ENCODE assay signal across 1 cellular context in the genomic region with DNA sequence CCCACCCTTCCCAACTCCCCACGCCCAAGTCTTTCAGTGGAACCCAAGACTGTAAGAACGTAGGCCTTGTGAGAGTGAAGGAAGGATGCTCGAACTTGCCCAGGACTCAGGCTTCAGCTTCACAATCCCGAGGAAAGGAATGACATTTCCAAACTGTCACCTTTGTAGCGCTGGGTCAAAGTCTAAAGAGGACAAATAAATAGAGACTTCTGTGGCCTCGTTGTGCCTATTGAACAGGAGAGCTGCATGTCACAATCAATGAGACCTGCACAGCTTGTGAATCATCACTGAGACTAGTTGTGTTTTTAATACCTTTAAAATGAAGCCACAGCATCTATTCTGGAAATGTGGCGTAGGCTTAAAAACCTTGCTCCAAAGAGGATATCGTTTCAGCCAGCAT.
TF ChIP-seq lines count a peak whose summit lies in the region.

No MANE protein-coding gene starts in this region.

TF ChIP-seq in HepG2, 621 proteins besides CTCF, POLR2A, EP300 and RAD21 (continued from another document and continues in another):
- TF ChIP-seq CREM (IDR thresholded peaks at IDR 0.05) (no peak), CREM (CRISPR knock-in tag; IDR thresholded peaks at IDR 0.05) (no peak), MED1 (CRISPR knock-in tag; IDR thresholded peaks at IDR 0.05) (peak; percentile 50), NKX3-1 (CRISPR knock-in tag; IDR thresholded peaks at IDR 0.05) (no peak), PHF21A (CRISPR knock-in tag; IDR thresholded peaks at IDR 0.05) (no peak), EHMT2 (IDR thresholded peaks at IDR 0.05; ENCODE audit: borderline replicate concordance, low read depth, low read length) (no peak; the same call in 1 of the 2 replicates), ESRRA (CRISPR knock-in tag; IDR thresholded peaks at IDR 0.05; ENCODE audit: low read depth) (peak; percentile 73), MIXL1 (CRISPR knock-in tag; IDR thresholded peaks at IDR 0.05) (peak; percentile 61; the same call in 1 of the 2 replicates), SP2 (CRISPR knock-in tag; IDR thresholded peaks at IDR 0.05) (no peak), KLF11 (CRISPR knock-in tag; IDR thresholded peaks at IDR 0.05) (no peak), GABPA (IDR thresholded peaks at IDR 0.05; ENCODE audit: low read depth, low read length) (no peak), GABPA (CRISPR knock-in tag; IDR thresholded peaks at IDR 0.05; ENCODE audit: low read depth) (no peak), ZNF225 (CRISPR knock-in tag; IDR thresholded peaks at IDR 0.05) (no peak), FOXC1 (CRISPR knock-in tag; IDR thresholded peaks at IDR 0.05; ENCODE audit: borderline replicate concordance) (no peak), SSRP1 (CRISPR knock-in tag; IDR thresholded peaks at IDR 0.05) (no peak; the same call in 1 of the 2 replicates), GATAD2A (CRISPR knock-in tag; IDR thresholded peaks at IDR 0.05) (peak; percentile 67), JUND (CRISPR knock-in tag; IDR thresholded peaks at IDR 0.05) (no peak), GTF3A (CRISPR knock-in tag; conservative IDR thresholded peaks at IDR 0.05) (no peak), SAP130 (CRISPR knock-in tag; IDR thresholded peaks at IDR 0.05; ENCODE audit: low read depth) (peak; percentile 55; the same call in 1 of the 2 replicates), TBX2 (CRISPR knock-in tag; IDR thresholded peaks at IDR 0.05; ENCODE audit: borderline replicate concordance) (no peak; the same call in 1 of the 2 replicates), SMYD3 (CRISPR knock-in tag; IDR thresholded peaks at IDR 0.05) (no peak), ZNF883 (CRISPR knock-in tag; IDR thresholded peaks at IDR 0.05; ENCODE audit: not compliant biosample characterization) (no peak), ZNF556 (CRISPR knock-in tag; IDR thresholded peaks at IDR 0.05; ENCODE audit: borderline replicate concordance) (no peak), POLR2AphosphoS5 (IDR thresholded peaks at IDR 0.05; ENCODE audit: low read depth, low read length) (no peak), ZNF546 (CRISPR knock-in tag; conservative IDR thresholded peaks at IDR 0.05) (no peak)
- TF ChIP-seq, protein P1, sequence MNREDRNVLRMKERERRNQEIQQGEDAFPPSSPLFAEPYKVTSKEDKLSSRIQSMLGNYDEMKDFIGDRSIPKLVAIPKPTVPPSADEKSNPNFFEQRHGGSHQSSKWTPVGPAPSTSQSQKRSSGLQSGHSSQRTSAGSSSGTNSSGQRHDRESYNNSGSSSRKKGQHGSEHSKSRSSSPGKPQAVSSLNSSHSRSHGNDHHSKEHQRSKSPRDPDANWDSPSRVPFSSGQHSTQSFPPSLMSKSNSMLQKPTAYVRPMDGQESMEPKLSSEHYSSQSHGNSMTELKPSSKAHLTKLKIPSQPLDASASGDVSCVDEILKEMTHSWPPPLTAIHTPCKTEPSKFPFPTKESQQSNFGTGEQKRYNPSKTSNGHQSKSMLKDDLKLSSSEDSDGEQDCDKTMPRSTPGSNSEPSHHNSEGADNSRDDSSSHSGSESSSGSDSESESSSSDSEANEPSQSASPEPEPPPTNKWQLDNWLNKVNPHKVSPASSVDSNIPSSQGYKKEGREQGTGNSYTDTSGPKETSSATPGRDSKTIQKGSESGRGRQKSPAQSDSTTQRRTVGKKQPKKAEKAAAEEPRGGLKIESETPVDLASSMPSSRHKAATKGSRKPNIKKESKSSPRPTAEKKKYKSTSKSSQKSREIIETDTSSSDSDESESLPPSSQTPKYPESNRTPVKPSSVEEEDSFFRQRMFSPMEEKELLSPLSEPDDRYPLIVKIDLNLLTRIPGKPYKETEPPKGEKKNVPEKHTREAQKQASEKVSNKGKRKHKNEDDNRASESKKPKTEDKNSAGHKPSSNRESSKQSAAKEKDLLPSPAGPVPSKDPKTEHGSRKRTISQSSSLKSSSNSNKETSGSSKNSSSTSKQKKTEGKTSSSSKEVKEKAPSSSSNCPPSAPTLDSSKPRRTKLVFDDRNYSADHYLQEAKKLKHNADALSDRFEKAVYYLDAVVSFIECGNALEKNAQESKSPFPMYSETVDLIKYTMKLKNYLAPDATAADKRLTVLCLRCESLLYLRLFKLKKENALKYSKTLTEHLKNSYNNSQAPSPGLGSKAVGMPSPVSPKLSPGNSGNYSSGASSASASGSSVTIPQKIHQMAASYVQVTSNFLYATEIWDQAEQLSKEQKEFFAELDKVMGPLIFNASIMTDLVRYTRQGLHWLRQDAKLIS (CRISPR knock-in tag; IDR thresholded peaks at IDR 0.05) = no peak
- TF ChIP-seq, protein P2, sequence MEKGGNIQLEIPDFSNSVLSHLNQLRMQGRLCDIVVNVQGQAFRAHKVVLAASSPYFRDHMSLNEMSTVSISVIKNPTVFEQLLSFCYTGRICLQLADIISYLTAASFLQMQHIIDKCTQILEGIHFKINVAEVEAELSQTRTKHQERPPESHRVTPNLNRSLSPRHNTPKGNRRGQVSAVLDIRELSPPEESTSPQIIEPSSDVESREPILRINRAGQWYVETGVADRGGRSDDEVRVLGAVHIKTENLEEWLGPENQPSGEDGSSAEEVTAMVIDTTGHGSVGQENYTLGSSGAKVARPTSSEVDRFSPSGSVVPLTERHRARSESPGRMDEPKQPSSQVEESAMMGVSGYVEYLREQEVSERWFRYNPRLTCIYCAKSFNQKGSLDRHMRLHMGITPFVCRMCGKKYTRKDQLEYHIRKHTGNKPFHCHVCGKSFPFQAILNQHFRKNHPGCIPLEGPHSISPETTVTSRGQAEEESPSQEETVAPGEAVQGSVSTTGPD (CRISPR knock-in tag; IDR thresholded peaks at IDR 0.05) = no peak
- TF ChIP-seq, protein P3, sequence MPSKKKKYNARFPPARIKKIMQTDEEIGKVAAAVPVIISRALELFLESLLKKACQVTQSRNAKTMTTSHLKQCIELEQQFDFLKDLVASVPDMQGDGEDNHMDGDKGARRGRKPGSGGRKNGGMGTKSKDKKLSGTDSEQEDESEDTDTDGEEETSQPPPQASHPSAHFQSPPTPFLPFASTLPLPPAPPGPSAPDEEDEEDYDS (CRISPR knock-in tag; IDR thresholded peaks at IDR 0.05) = no peak
- TF ChIP-seq, protein P4, sequence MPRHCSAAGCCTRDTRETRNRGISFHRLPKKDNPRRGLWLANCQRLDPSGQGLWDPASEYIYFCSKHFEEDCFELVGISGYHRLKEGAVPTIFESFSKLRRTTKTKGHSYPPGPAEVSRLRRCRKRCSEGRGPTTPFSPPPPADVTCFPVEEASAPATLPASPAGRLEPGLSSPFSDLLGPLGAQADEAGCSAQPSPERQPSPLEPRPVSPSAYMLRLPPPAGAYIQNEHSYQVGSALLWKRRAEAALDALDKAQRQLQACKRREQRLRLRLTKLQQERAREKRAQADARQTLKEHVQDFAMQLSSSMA (CRISPR knock-in tag; IDR thresholded peaks at IDR 0.05) = no peak
- TF ChIP-seq, protein P5, sequence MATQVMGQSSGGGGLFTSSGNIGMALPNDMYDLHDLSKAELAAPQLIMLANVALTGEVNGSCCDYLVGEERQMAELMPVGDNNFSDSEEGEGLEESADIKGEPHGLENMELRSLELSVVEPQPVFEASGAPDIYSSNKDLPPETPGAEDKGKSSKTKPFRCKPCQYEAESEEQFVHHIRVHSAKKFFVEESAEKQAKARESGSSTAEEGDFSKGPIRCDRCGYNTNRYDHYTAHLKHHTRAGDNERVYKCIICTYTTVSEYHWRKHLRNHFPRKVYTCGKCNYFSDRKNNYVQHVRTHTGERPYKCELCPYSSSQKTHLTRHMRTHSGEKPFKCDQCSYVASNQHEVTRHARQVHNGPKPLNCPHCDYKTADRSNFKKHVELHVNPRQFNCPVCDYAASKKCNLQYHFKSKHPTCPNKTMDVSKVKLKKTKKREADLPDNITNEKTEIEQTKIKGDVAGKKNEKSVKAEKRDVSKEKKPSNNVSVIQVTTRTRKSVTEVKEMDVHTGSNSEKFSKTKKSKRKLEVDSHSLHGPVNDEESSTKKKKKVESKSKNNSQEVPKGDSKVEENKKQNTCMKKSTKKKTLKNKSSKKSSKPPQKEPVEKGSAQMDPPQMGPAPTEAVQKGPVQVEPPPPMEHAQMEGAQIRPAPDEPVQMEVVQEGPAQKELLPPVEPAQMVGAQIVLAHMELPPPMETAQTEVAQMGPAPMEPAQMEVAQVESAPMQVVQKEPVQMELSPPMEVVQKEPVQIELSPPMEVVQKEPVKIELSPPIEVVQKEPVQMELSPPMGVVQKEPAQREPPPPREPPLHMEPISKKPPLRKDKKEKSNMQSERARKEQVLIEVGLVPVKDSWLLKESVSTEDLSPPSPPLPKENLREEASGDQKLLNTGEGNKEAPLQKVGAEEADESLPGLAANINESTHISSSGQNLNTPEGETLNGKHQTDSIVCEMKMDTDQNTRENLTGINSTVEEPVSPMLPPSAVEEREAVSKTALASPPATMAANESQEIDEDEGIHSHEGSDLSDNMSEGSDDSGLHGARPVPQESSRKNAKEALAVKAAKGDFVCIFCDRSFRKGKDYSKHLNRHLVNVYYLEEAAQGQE (IDR thresholded peaks at IDR 0.05; ENCODE audit: borderline replicate concordance in 1 of 2, low read depth in 1 of 2, low read length in 2 of 2) = no peak
- TF ChIP-seq, protein P6, sequence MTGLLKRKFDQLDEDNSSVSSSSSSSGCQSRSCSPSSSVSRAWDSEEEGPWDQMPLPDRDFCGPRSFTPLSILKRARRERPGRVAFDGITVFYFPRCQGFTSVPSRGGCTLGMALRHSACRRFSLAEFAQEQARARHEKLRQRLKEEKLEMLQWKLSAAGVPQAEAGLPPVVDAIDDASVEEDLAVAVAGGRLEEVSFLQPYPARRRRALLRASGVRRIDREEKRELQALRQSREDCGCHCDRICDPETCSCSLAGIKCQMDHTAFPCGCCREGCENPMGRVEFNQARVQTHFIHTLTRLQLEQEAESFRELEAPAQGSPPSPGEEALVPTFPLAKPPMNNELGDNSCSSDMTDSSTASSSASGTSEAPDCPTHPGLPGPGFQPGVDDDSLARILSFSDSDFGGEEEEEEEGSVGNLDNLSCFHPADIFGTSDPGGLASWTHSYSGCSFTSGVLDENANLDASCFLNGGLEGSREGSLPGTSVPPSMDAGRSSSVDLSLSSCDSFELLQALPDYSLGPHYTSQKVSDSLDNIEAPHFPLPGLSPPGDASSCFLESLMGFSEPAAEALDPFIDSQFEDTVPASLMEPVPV (CRISPR knock-in tag; IDR thresholded peaks at IDR 0.05) = no peak
- TF ChIP-seq, protein P7, sequence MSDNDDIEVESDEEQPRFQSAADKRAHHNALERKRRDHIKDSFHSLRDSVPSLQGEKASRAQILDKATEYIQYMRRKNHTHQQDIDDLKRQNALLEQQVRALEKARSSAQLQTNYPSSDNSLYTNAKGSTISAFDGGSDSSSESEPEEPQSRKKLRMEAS (IDR thresholded peaks at IDR 0.05) = peak; percentile 39; the same call in 1 of the 2 replicates
- TF ChIP-seq, protein P8, sequence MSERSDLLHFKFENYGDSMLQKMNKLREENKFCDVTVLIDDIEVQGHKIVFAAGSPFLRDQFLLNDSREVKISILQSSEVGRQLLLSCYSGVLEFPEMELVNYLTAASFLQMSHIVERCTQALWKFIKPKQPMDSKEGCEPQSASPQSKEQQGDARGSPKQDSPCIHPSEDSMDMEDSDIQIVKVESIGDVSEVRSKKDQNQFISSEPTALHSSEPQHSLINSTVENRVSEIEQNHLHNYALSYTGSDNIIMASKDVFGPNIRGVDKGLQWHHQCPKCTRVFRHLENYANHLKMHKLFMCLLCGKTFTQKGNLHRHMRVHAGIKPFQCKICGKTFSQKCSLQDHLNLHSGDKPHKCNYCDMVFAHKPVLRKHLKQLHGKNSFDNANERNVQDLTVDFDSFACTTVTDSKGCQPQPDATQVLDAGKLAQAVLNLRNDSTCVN (CRISPR knock-in tag; IDR thresholded peaks at IDR 0.05; ENCODE audit: borderline replicate concordance) = no peak
- TF ChIP-seq, protein P9, sequence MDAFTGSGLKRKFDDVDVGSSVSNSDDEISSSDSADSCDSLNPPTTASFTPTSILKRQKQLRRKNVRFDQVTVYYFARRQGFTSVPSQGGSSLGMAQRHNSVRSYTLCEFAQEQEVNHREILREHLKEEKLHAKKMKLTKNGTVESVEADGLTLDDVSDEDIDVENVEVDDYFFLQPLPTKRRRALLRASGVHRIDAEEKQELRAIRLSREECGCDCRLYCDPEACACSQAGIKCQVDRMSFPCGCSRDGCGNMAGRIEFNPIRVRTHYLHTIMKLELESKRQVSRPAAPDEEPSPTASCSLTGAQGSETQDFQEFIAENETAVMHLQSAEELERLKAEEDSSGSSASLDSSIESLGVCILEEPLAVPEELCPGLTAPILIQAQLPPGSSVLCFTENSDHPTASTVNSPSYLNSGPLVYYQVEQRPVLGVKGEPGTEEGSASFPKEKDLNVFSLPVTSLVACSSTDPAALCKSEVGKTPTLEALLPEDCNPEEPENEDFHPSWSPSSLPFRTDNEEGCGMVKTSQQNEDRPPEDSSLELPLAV (CRISPR knock-in tag; conservative IDR thresholded peaks at IDR 0.05; ENCODE audit: low read depth) = no peak
- TF ChIP-seq, protein P10, sequence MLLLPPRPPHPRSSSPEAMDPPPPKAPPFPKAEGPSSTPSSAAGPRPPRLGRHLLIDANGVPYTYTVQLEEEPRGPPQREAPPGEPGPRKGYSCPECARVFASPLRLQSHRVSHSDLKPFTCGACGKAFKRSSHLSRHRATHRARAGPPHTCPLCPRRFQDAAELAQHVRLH (CRISPR knock-in tag; IDR thresholded peaks at IDR 0.05; ENCODE audit: borderline replicate concordance, low read depth) = no peak
- TF ChIP-seq, protein P11, sequence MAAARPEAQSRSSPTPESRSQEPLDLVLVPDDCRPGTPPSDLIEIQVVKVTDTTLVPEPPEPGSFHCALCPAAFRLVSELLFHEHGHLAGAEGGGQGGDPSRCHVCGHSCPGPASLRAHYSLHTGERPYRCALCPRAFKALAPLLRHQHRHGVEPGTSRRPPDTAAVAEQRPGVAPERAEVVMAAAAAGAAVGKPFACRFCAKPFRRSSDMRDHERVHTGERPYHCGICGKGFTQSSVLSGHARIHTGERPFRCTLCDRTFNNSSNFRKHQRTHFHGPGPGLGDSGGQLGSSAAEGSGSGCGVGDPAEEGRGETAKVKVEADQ (CRISPR knock-in tag; IDR thresholded peaks at IDR 0.05; ENCODE audit: borderline replicate concordance) = no peak
